In the genomic region with DNA sequence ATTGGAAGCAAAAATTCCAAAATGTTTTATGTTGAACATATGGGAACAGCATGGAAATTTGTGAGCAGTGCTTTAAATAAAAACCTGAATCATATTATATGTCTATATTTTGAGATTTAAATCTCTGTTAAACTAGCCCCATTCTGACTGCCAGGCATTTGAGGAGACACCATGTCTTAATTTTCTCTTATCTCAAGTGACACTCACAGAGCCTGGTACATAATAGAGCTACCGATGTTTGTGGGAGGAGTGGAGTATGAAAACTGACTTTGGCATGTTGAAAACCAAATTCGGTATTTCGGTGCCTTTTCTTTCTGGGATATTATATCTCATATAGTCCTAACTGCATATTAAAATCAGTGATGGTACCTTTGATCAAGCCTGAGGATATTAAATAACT, we compare ENCODE assay signal across 24 cellular contexts.
"Had no signal": no experiment of that assay in that cellular context is flagged by ENCODE, and none has a peak within 500 bp of the region (broad histone marks: within the 10 kb centered on the region; RNA-seq: fewer than 3 reads in every experiment).

No MANE protein-coding gene starts in this region.

- H3K9me3 ChIP-seq: colonic mucosa, esophagus muscularis mucosa, esophagus squamous epithelium, gastrocnemius medialis, gastroesophageal sphincter, heart left ventricle, heart right ventricle had no signal

- ATAC-seq: effector memory CD8-positive, alpha-beta T cell; esophagus mucosa; foreskin keratinocyte; gastrocnemius medialis; gastroesophageal sphincter; heart left ventricle had no signal

- H3K36me3 ChIP-seq: colonic mucosa, esophagus muscularis mucosa, esophagus squamous epithelium, gastrocnemius medialis, gastroesophageal sphincter, heart left ventricle, heart right ventricle had no signal

- H3K27ac ChIP-seq: colonic mucosa, coronary artery, dorsolateral prefrontal cortex, epithelial cell of prostate, esophagus muscularis mucosa, esophagus squamous epithelium, foreskin keratinocyte, gastrocnemius medialis, gastroesophageal sphincter, heart left ventricle had no signal

- DNase-seq: colonic mucosa; cortex of kidney; dermis blood vessel endothelial cell; dorsolateral prefrontal cortex; effector CD4-positive, alpha-beta T cell; effector CD8-positive, alpha-beta T cell; effector memory CD4-positive, alpha-beta T cell; effector memory CD8-positive, alpha-beta T cell; endodermal cell; erythroblast; esophagus squamous epithelium; foreskin fibroblast; foreskin keratinocyte; foreskin melanocyte; gastrocnemius medialis; glutamatergic neuron; head of caudate nucleus; heart left ventricle; heart right ventricle had no signal

- H3K27me3 ChIP-seq: colonic mucosa, dorsolateral prefrontal cortex, esophagus muscularis mucosa, esophagus squamous epithelium, foreskin keratinocyte, gastrocnemius medialis, gastroesophageal sphincter, heart left ventricle, heart right ventricle had no signal

- H3K4me1 ChIP-seq: colonic mucosa, esophagus squamous epithelium, foreskin keratinocyte had no signal

- H3K4me3 ChIP-seq: colonic mucosa, coronary artery, dorsolateral prefrontal cortex, esophagus muscularis mucosa, esophagus squamous epithelium, gastrocnemius medialis, gastroesophageal sphincter, heart left ventricle, heart right ventricle had no signal
